15 cellular contexts compared by ENCODE assay signal in genomic region chr17:64326030-64326419, GRCh38.
DNase-seq lines count a peak whose midpoint lies in the region; ATAC-seq and TF ChIP-seq lines count a peak whose summit lies in the region.
"Had no signal": no experiment of that assay in that cellular context is flagged by ENCODE, and none has a peak within 500 bp of the region (broad histone marks: within the 10 kb centered on the region; RNA-seq: fewer than 3 reads in every experiment).

No MANE protein-coding gene starts in this region.

- peak overlapping the region; percentile 55 to 89 (median 70) for H3K27ac Mint-ChIP-seq in CD8-positive, alpha-beta memory T cell
- peak overlapping the region; percentile 57 for H3K27ac Mint-ChIP-seq in activated naive CD8-positive, alpha-beta T cell treated with anti-CD3 and anti-CD28 coated beads for 36 hours
- H3K27ac Mint-ChIP-seq in stimulated activated effector memory CD8-positive, alpha-beta T cell treated with anti-CD3 and anti-CD28 coated beads, Interleukin-12 subunit alpha, Interleukin-12 subunit beta, amount 100 ng/mL, for 72 hours: peak overlapping the region; percentile 41
- H3K27ac Mint-ChIP-seq: activated CD4-positive, alpha-beta T cell treated with anti-CD3 and anti-CD28 coated beads for 36 hours; T-helper 2 cell treated with Interferon-gamma antibody and Interleukin-4, amounts not matched to agents 5 μg/mL and 100 μg/mL, for 36 hours had no signal

- peaks cover 0 to 1% of the 10 kb centered on the region in 2 donors for H3K27me3 Mint-ChIP-seq in CD8-positive, alpha-beta memory T cell
- no peaks in the 10 kb centered on the region for H3K27me3 Mint-ChIP-seq in activated naive CD8-positive, alpha-beta T cell treated with anti-CD3 and anti-CD28 coated beads for 36 hours
- H3K27me3 Mint-ChIP-seq: activated CD4-positive, alpha-beta T cell treated with anti-CD3 and anti-CD28 coated beads for 36 hours had no signal

- H3K9me3 ChIP-seq in CD8-positive, alpha-beta memory T cell (ENCODE audit: low read length): no peaks in the 10 kb centered on the region
- no peaks in the 10 kb centered on the region for H3K9me3 ChIP-seq in right lobe of liver

- H3K4me1 Mint-ChIP-seq in CD8-positive, alpha-beta memory T cell: peaks cover 24 to 40% (median 35%) of the 10 kb centered on the region in 3 donors
- H3K4me1 Mint-ChIP-seq in activated naive CD8-positive, alpha-beta T cell treated with anti-CD3 and anti-CD28 coated beads for 36 hours: peaks cover 44% of the 10 kb centered on the region
- peaks cover 18% of the 10 kb centered on the region for H3K4me1 Mint-ChIP-seq in stimulated activated effector memory CD8-positive, alpha-beta T cell treated with anti-CD3 and anti-CD28 coated beads, Interleukin-12 subunit alpha, Interleukin-12 subunit beta, amount 100 ng/mL, for 72 hours

- ATAC-seq in right lobe of liver (no peak), HG03457 (IDR thresholded peaks at IDR 0.05; ENCODE audit: unreplicated experiment) (no peak)
- ATAC-seq in stimulated activated effector memory CD8-positive, alpha-beta T cell treated with anti-CD3 and anti-CD28 coated beads, Interleukin-12 subunit alpha, Interleukin-12 subunit beta, amount 100 ng/mL, for 72 hours: no peak
- ATAC-seq: activated CD4-positive, alpha-beta T cell treated with anti-CD3 and anti-CD28 coated beads for 36 hours had no signal

- no peak overlapping the region for H3K27ac ChIP-seq in CD8-positive, alpha-beta memory T cell (ENCODE audit: low read depth, low read length)
- H3K27ac ChIP-seq in right lobe of liver: peak overlapping the region; percentile 29 to 70 (median 49)

- no peak for DNase-seq in CD8-positive, alpha-beta memory T cell
- DNase-seq in activated naive CD8-positive, alpha-beta T cell treated with anti-CD3 and anti-CD28 coated beads for 36 hours: no peak
- DNase-seq in right lobe of liver (no peak), globus pallidus (ENCODE audit: low spot score) (no peak), iPS-NIHi11 (ENCODE audit: low spot score) (no peak)
- no peak for DNase-seq in stimulated activated effector memory CD8-positive, alpha-beta T cell treated with anti-CD3 and anti-CD28 coated beads, Interleukin-12 subunit alpha, Interleukin-12 subunit beta, amount 100 ng/mL, for 72 hours (ENCODE audit: low spot score in 2 of 2)
- DNase-seq in stimulated activated CD4-positive, alpha-beta T cell treated with anti-CD3 and anti-CD28 coated beads, Interleukin-15, amount 100 ng/mL, for 24 hours: no peak
- DNase-seq: activated CD4-positive, alpha-beta T cell treated with anti-CD3 and anti-CD28 coated beads for 36 hours; cerebellar nuclear complex; DMS79; NCI-H82; SHP77; stimulated activated CD4-positive, alpha-beta T cell treated with anti-CD3 and anti-CD28 coated beads, Interleukin-4, amount 100 ng/mL, for 24 hours had no signal

- peaks cover 0 to 60% (median 1%) of the 10 kb centered on the region in 3 donors for H3K36me3 Mint-ChIP-seq in CD8-positive, alpha-beta memory T cell
- peaks cover 15% of the 10 kb centered on the region for H3K36me3 Mint-ChIP-seq in activated naive CD8-positive, alpha-beta T cell treated with anti-CD3 and anti-CD28 coated beads for 36 hours
- no peaks in the 10 kb centered on the region for H3K36me3 Mint-ChIP-seq in stimulated activated effector memory CD8-positive, alpha-beta T cell treated with anti-CD3 and anti-CD28 coated beads, Interleukin-12 subunit alpha, Interleukin-12 subunit beta, amount 100 ng/mL, for 72 hours

- intact Hi-C loops in right lobe of liver (cut with DNase I): no loop called here

- peaks cover 10% of the 10 kb centered on the region for H3K4me1 ChIP-seq in CD8-positive, alpha-beta memory T cell (ENCODE audit: insufficient read depth, low read length)
- H3K4me1 ChIP-seq in right lobe of liver: peaks cover 0 to 36% (median 7%) of the 10 kb centered on the region in 4 donors

- H3K4me3 ChIP-seq in CD8-positive, alpha-beta memory T cell (ENCODE audit: low read length): no peak overlapping the region
- no peak overlapping the region for H3K4me3 ChIP-seq in right lobe of liver

- H3K27me3 ChIP-seq in CD8-positive, alpha-beta memory T cell (ENCODE audit: insufficient read depth, low read length, poor library complexity, severe bottlenecking): no peaks in the 10 kb centered on the region
- H3K27me3 ChIP-seq in right lobe of liver: no peaks in the 10 kb centered on the region

- TF ChIP-seq POLR2A in right lobe of liver (IDR thresholded peaks at IDR 0.05): no peak

- TF ChIP-seq CTCF in right lobe of liver (IDR thresholded peaks at IDR 0.05): no peak

- CTCF ChIA-PET in CD8-positive, alpha-beta memory T cell (lab: Charles Lee): interaction anchor here (1.1 to 3.1 kb wide), 2 partner anchors 94 to 95 kb away, joined by 3 to 13 read pairs; no protein-coding TSS in a partner anchor

- no peaks in the 10 kb centered on the region for H3K36me3 ChIP-seq in CD8-positive, alpha-beta memory T cell (ENCODE audit: insufficient read depth, low read length)
- H3K36me3 ChIP-seq in right lobe of liver: no peaks in the 10 kb centered on the region

- H3K4me3 Mint-ChIP-seq in CD8-positive, alpha-beta memory T cell: no peak overlapping the region
- H3K4me3 Mint-ChIP-seq in activated naive CD8-positive, alpha-beta T cell treated with anti-CD3 and anti-CD28 coated beads for 36 hours: no peak overlapping the region
- H3K4me3 Mint-ChIP-seq in stimulated activated effector memory CD8-positive, alpha-beta T cell treated with anti-CD3 and anti-CD28 coated beads, Interleukin-12 subunit alpha, Interleukin-12 subunit beta, amount 100 ng/mL, for 72 hours: no peak overlapping the region
- H3K4me3 Mint-ChIP-seq: activated CD4-positive, alpha-beta T cell treated with anti-CD3 and anti-CD28 coated beads for 36 hours; T-helper 2 cell treated with Interferon-gamma antibody and Interleukin-4, amounts not matched to agents 5 μg/mL and 100 μg/mL, for 36 hours had no signal

- no peaks in the 10 kb centered on the region for H3K9me3 Mint-ChIP-seq in CD8-positive, alpha-beta memory T cell
- H3K9me3 Mint-ChIP-seq in activated naive CD8-positive, alpha-beta T cell treated with anti-CD3 and anti-CD28 coated beads for 36 hours: no peaks in the 10 kb centered on the region
- H3K9me3 Mint-ChIP-seq in stimulated activated effector memory CD8-positive, alpha-beta T cell treated with anti-CD3 and anti-CD28 coated beads, Interleukin-12 subunit alpha, Interleukin-12 subunit beta, amount 100 ng/mL, for 72 hours: no peaks in the 10 kb centered on the region
- H3K9me3 Mint-ChIP-seq: T-helper 2 cell treated with Interferon-gamma antibody and Interleukin-4, amounts not matched to agents 5 μg/mL and 100 μg/mL, for 36 hours had no signal

- POLR2A ChIA-PET in CD8-positive, alpha-beta memory T cell (lab: Charles Lee): interaction anchor here (0.5 kb wide), 1 partner anchor 19 kb away, joined by 4 read pairs; no protein-coding TSS in a partner anchor

- no CpG with 5 or more reads among the region's 1 CpG for WGBS in right lobe of liver (ENCODE audit: insufficient coverage, low coverage, low lambda C conversion rate, missing lambda C conversion rate)
